Comparison of ENCODE assay signal across 8 cellular contexts in genomic region chr22:37121887-37122591, GRCh38. TPM values are rescaled to one million over a fixed set of nuclear protein-coding genes. Genes with fewer than 3 reads are reported as not detected.
DNase-seq lines count a peak whose midpoint lies in the region; TF ChIP-seq lines count a peak whose summit lies in the region.

No MANE protein-coding gene starts in this region.

- no peak overlapping the region for H2BK15ac ChIP-seq in H9 (ENCODE audit: low read depth, low read length)

- no peak overlapping the region for H4K91ac ChIP-seq in H9 (ENCODE audit: insufficient read length, low read depth, low read length)

- BruUV-seq in Caco-2 (replicated peaks; lab: Mats Ljungman, UMichigan), result no TSS peak

- H2AFZ ChIP-seq in H9 (ENCODE audit: low read length), result no peak overlapping the region

- no peaks in the 10 kb centered on the region for H4K20me1 ChIP-seq in H9 (ENCODE audit: control insufficient read depth, insufficient read depth, insufficient read length)

- no peak overlapping the region for H2BK120ac ChIP-seq in H9 (ENCODE audit: low read depth, low read length, poor library complexity, severe bottlenecking)

- H3K79me2 ChIP-seq in H9 (ENCODE audit: insufficient read depth, low read length), result no peaks in the 10 kb centered on the region

- H3K9me3 Mint-ChIP-seq in H9 (no peaks in the 10 kb centered on the region), Caco-2 (ENCODE audit: unreplicated experiment) (no peaks in the 10 kb centered on the region)

- DNase-seq in GM10266 (ENCODE audit: extremely low spot score), result peak; percentile 87
- peak; percentile 56 for DNase-seq in H9
- peak; percentile 22 for DNase-seq in NCI-H226
- DNase-seq in activated T-cell treated with anti-CD3 and anti-CD28 coated beads for 48 hours (ENCODE audit: low read depth), result peak; percentile 87
- peak; percentile 83 for DNase-seq in germinal center (ENCODE audit: low spot score)
- peak; percentile 83 to 85 for DNase-seq in stimulated activated CD8-positive, alpha-beta memory T cell treated with anti-CD3 and anti-CD28 coated beads, Interleukin-2, amount 100 ng/mL, for 48 hours (ENCODE audit: low read depth in 2 of 2)
- no peak for DNase-seq in Caco-2
- DNase-seq in dedifferentiated amniotic fluid mesenchymal stem cell (ENCODE audit: extremely low spot score), result no peak

- peaks cover 5% of the 10 kb centered on the region; the same call in 1 of the 2 replicates for H3K4me1 ChIP-seq in H9 (ENCODE audit: insufficient read depth, low read length)
- no peaks in the 10 kb centered on the region for H3K4me1 ChIP-seq in Caco-2

- no peak overlapping the region for H3K23ac ChIP-seq in H9 (ENCODE audit: insufficient read length, low read depth, low read length)

- no peak overlapping the region for H3K9ac ChIP-seq in H9 (ENCODE audit: extremely low read depth, insufficient read length, low read length)

- TF ChIP-seq CTCF in GM10266 (IDR thresholded peaks at IDR 0.05; ENCODE audit: control insufficient read depth, insufficient read depth, low read depth, missing control alignments), result peak; percentile 11
- no peak; the same call in 2 of the 3 replicates for TF ChIP-seq CTCF in H9 (conservative IDR thresholded peaks at IDR 0.05)
- TF ChIP-seq CTCF in Caco-2 (IDR thresholded peaks at IDR 0.05; ENCODE audit: insufficient read depth in 1 of 2, low read depth in 1 of 2, low read length in 1 of 2, severe bottlenecking in 1 of 2, unreplicated experiment in 1 of 2), result no peak

- no peak overlapping the region for H4K5ac ChIP-seq in H9 (ENCODE audit: insufficient read length, low read depth, low read length)

- POLR2A ChIA-PET in Caco-2 (lab: Charles Lee), result no interaction called here

- no peaks in the 10 kb centered on the region for H3K79me1 ChIP-seq in H9 (ENCODE audit: insufficient read depth, low read depth, low read length, poor library complexity, severe bottlenecking)

- no peak overlapping the region for H2AK5ac ChIP-seq in H9 (ENCODE audit: insufficient read length, low read length)

- H3K36me3 Mint-ChIP-seq in H9 (ENCODE audit: insufficient read depth in 1 of 3, low read depth in 3 of 3), result no peaks in the 10 kb centered on the region
- no peaks in the 10 kb centered on the region for H3K36me3 Mint-ChIP-seq in Caco-2 (ENCODE audit: insufficient read depth, unreplicated experiment)

- no peak overlapping the region for H3K56ac ChIP-seq in H9 (ENCODE audit: insufficient read length, low read depth, low read length)

- H3K27ac Mint-ChIP-seq in H9 (no peak overlapping the region; a peak in 1 of 7 replicates), Caco-2 (ENCODE audit: unreplicated experiment) (no peak overlapping the region)

- CTCF ChIA-PET in Caco-2 (lab: Charles Lee), result interaction anchor here (1.2 kb wide), 1 partner anchor 19 kb away, joined by 3 read pairs; no protein-coding TSS in a partner anchor

- H3K27me3 ChIP-seq in H9 (ENCODE audit: insufficient read depth, low read length) (no peaks in the 10 kb centered on the region), Caco-2 (replicated peaks; ENCODE audit: control insufficient read depth, insufficient read depth, low read length) (no peaks in the 10 kb centered on the region)

- no peaks in the 10 kb centered on the region for H3K36me3 ChIP-seq in Caco-2 (ENCODE audit: control insufficient read depth, insufficient read depth, low read length)

- WGBS in H9 (ENCODE audit: extremely low coverage, insufficient read length, low lambda C conversion rate), result no CpG with 5 or more reads among the region's 15 CpGs

- H3K23me2 ChIP-seq in H9 (ENCODE audit: insufficient read length, low read depth, low read length, poor library complexity, severe bottlenecking), result no peaks in the 10 kb centered on the region

- H4K8ac ChIP-seq in H9 (replicated peaks; ENCODE audit: insufficient read length, low read depth, low read length), result no peak overlapping the region

- no peak overlapping the region for H3K4ac ChIP-seq in H9 (ENCODE audit: low read depth, low read length)

- H3K4me2 ChIP-seq in H9 (ENCODE audit: insufficient read depth, insufficient read length, low read length), result no peak overlapping the region

- no peak overlapping the region for H3K4me3 Mint-ChIP-seq in H9
- H3K4me3 Mint-ChIP-seq in Caco-2 (ENCODE audit: unreplicated experiment), result no peak overlapping the region

- no peak overlapping the region for H2BK20ac ChIP-seq in H9 (ENCODE audit: low read depth, low read length, poor library complexity, severe bottlenecking)

- H3K9me3 ChIP-seq in H9 (ENCODE audit: control insufficient read depth, low read depth, low read length), result no peaks in the 10 kb centered on the region
- no peaks in the 10 kb centered on the region for H3K9me3 ChIP-seq in Caco-2

- H2BK12ac ChIP-seq in H9 (ENCODE audit: insufficient read length, low read depth, low read length), result no peak overlapping the region

- no peak overlapping the region for H2BK5ac ChIP-seq in H9 (ENCODE audit: insufficient read length, low read length)

- H3K27me3 Mint-ChIP-seq in H9 (ENCODE audit: low read depth) (peaks cover 17% of the 10 kb centered on the region), Caco-2 (ENCODE audit: insufficient read depth, unreplicated experiment) (no peaks in the 10 kb centered on the region)

- intact Hi-C loops in Caco-2 (cut with micrococcal nuclease; ENCODE audit: unreplicated experiment), result no loop called here

- no peak overlapping the region for H3K27ac ChIP-seq in H9 (ENCODE audit: insufficient read length, low read depth, low read length)

- no peak overlapping the region for H3K14ac ChIP-seq in H9 (ENCODE audit: insufficient read depth, low read length)

- H3T11ph ChIP-seq in H9 (ENCODE audit: low read length), result no peak overlapping the region

- no peak overlapping the region for H3K4me3 ChIP-seq in Caco-2 (ENCODE audit: low read depth, low read length)

- no peak overlapping the region for H3K18ac ChIP-seq in H9 (ENCODE audit: insufficient read length, low read depth, low read length)

- H3K4me1 Mint-ChIP-seq in H9 (peaks cover 23 to 40% of the 10 kb centered on the region in 2 experiments), Caco-2 (ENCODE audit: low read depth, unreplicated experiment) (no peaks in the 10 kb centered on the region)

RNA-seq across cellular contexts. Expression of gene TMPRSS6, which starts 12.5 kb away (rescaled TPM):
- total RNA-seq in H9 (2021) (not detected in 2 replicates), Caco-2 (2022) (1.5 and 1.6 TPM in 2 replicates)

RNA-seq across cellular contexts. Expression of gene IL2RB, which starts 27.7 kb away (rescaled TPM):
- 0.35 TPM in 2 replicates for total RNA-seq in H9 (2021)
- not detected in 2 replicates for total RNA-seq in Caco-2 (2022)

Comparison
In these comparisons a context has a peak if more than half of its experiments do, and no peak if none do; other contexts are left out.
1. DNase-seq: peak in GM10266 (single experiment), H9 (single experiment), NCI-H226 (single experiment), activated T-cell treated with anti-CD3 and anti-CD28 coated beads for 48 hours (single experiment), germinal center (single experiment) and stimulated activated CD8-positive, alpha-beta memory T cell treated with anti-CD3 and anti-CD28 coated beads, Interleukin-2, amount 100 ng/mL, for 48 hours (2 of 2); none in Caco-2 (0 of 2) and dedifferentiated amniotic fluid mesenchymal stem cell (single experiment).